In genomic region chr6:142112451-142113061, GRCh38 we compare ENCODE assay signal across 1 cellular context.
TF ChIP-seq lines count a peak whose summit lies in the region.

No MANE protein-coding gene starts in this region.

TF ChIP-seq in HepG2, 621 proteins besides CTCF, POLR2A, EP300 and RAD21 (continued from another document):
- 0 out of 2 replicates have a peak, but pooled peaks have one; percentile 54 for TF ChIP-seq ZBTB25 (CRISPR knock-in tag; IDR thresholded peaks at IDR 0.05)
- no peak for TF ChIP-seq SMAD9 (CRISPR knock-in tag; IDR thresholded peaks at IDR 0.05)
- peak; percentile 89 for TF ChIP-seq STAG1 (CRISPR knock-in tag; IDR thresholded peaks at IDR 0.05)
- no peak for TF ChIP-seq CREB3 (CRISPR knock-in tag; IDR thresholded peaks at IDR 0.05)
- TF ChIP-seq ARID3A (IDR thresholded peaks at IDR 0.05; ENCODE audit: low read depth, low read length) = peak; percentile 58; the same call in 1 of the 2 replicates
- no peak for TF ChIP-seq ZKSCAN1 (IDR thresholded peaks at IDR 0.05; ENCODE audit: low read length)
- no peak for TF ChIP-seq MAF1 (CRISPR knock-in tag; IDR thresholded peaks at IDR 0.05; ENCODE audit: borderline replicate concordance)
- no peak for TF ChIP-seq ZNF234 (CRISPR knock-in tag; conservative IDR thresholded peaks at IDR 0.05)
- 0 out of 2 replicates have a peak, but pooled peaks have one; percentile 38 for TF ChIP-seq ZNF124 (CRISPR knock-in tag; IDR thresholded peaks at IDR 0.05)
- 0 out of 2 replicates have a peak, but pooled peaks have one; percentile 32 for TF ChIP-seq SMAD3 (CRISPR knock-in tag; IDR thresholded peaks at IDR 0.05)
- peak; percentile 52 for TF ChIP-seq CEBPG (CRISPR knock-in tag; IDR thresholded peaks at IDR 0.05)
- TF ChIP-seq HOMEZ (CRISPR knock-in tag; IDR thresholded peaks at IDR 0.05; ENCODE audit: low read depth) = peak; percentile 33; the same call in 1 of the 2 replicates
- TF ChIP-seq SMC3 (IDR thresholded peaks at IDR 0.05; ENCODE audit: low read length) = peak; percentile 39; the same call in 1 of the 2 replicates
TF ChIP-seq in HepG2: peak in this region for 11.
